Comparison of ENCODE assay signal across 24 cellular contexts in the genomic region with DNA sequence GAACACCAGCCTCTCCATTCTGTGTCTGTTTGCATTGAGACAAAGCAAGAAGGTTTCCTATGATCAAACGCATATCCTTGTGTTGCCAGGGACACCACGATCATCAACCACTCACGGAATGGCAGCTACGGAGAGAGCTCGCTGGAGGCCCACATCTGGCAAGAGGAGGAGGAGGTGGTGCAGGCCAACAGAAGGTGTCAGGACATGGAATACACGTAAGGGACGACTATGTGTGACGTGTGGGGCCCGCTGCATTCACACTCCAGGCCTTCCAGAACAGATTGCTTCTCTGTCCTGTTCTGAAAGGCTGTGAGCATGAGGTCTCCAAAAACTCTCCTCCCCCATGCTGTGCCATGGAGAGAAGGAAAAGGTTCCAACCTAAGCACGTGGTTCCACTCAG.
"Had no signal": no experiment of that assay in that cellular context is flagged by ENCODE, and none has a peak within 500 bp of the region (broad histone marks: within the 10 kb centered on the region; RNA-seq: fewer than 3 reads in every experiment).

No MANE protein-coding gene starts in this region.

- H3K9me3 ChIP-seq: colonic mucosa, gastrocnemius medialis, heart right ventricle, prostate gland, sigmoid colon, tibial artery, upper lobe of left lung, uterus had no signal

- H3K9ac ChIP-seq: parathyroid adenoma had no signal

- H3K4me1 Mint-ChIP-seq: natural killer cell had no signal

- H3K27ac Mint-ChIP-seq: natural killer cell; stimulated activated effector memory CD8-positive, alpha-beta T cell treated with anti-CD3 and anti-CD28 coated beads, Interleukin-12 subunit alpha, Interleukin-12 subunit beta, amount 100 ng/mL, for 72 hours had no signal

- H2AFZ ChIP-seq: parathyroid adenoma had no signal

- H3K36me3 ChIP-seq: colonic mucosa, uterus had no signal

- FAIRE-seq: endometrium, islet of Langerhans had no signal

- H3K79me2 ChIP-seq: parathyroid adenoma had no signal

- DNase-seq: colonic mucosa; dermis blood vessel endothelial cell; effector CD4-positive, alpha-beta T cell; gastrocnemius medialis; heart right ventricle; kidney glomerular epithelial cell; mammary epithelial cell; natural killer cell; sigmoid colon; stimulated activated CD4-positive, alpha-beta T cell treated with anti-CD3 and anti-CD28 coated beads, Interleukin-12 subunit alpha, Interleukin-12 subunit beta, amount 100 ng/mL, for 4 hours; stimulated activated CD4-positive, alpha-beta T cell treated with anti-CD3 and anti-CD28 coated beads, Interleukin-4, amount 100 ng/mL, for 1 hour; stimulated activated CD8-positive, alpha-beta memory T cell treated with anti-CD3 and anti-CD28 coated beads, Interleukin-4, amount 100 ng/mL, for 48 hours; stimulated activated naive CD8-positive, alpha-beta T cell treated with anti-CD3 and anti-CD28 coated beads, Interleukin-15, Interleukin-2, amounts not matched to agents 100 U/mL and 50 U/mL, for 24 hours; tibial artery; upper lobe of left lung; uterus had no signal

- H3K4me3 ChIP-seq: colonic mucosa, gastrocnemius medialis, heart right ventricle, prostate gland, sigmoid colon, skin epidermis, tibial artery, upper lobe of left lung, uterus had no signal

- H3K27me3 ChIP-seq: colonic mucosa, gastrocnemius medialis, heart right ventricle, sigmoid colon, tibial artery, upper lobe of left lung, uterus had no signal

- ATAC-seq: esophagus mucosa; gastrocnemius medialis; heart right ventricle; left lobe of liver; natural killer cell; stimulated activated effector memory CD8-positive, alpha-beta T cell treated with anti-CD3 and anti-CD28 coated beads, Interleukin-12 subunit alpha, Interleukin-12 subunit beta, amount 100 ng/mL, for 72 hours; stimulated activated naive CD8-positive, alpha-beta T cell treated with anti-CD3 and anti-CD28 coated beads, Interleukin-15, Interleukin-2, amounts not matched to agents 100 U/mL and 50 U/mL, for 24 hours had no signal

- H3K36me3 Mint-ChIP-seq: stimulated activated effector memory CD8-positive, alpha-beta T cell treated with anti-CD3 and anti-CD28 coated beads, Interleukin-12 subunit alpha, Interleukin-12 subunit beta, amount 100 ng/mL, for 72 hours had no signal

- H3K27ac ChIP-seq: colonic mucosa, gastrocnemius medialis, heart right ventricle, parathyroid adenoma, prostate gland, sigmoid colon, skin epidermis, tibial artery, upper lobe of left lung, uterus had no signal

- H3K4me3 Mint-ChIP-seq: natural killer cell; stimulated activated effector memory CD8-positive, alpha-beta T cell treated with anti-CD3 and anti-CD28 coated beads, Interleukin-12 subunit alpha, Interleukin-12 subunit beta, amount 100 ng/mL, for 72 hours had no signal

- H3K9me3 Mint-ChIP-seq: natural killer cell; stimulated activated effector memory CD8-positive, alpha-beta T cell treated with anti-CD3 and anti-CD28 coated beads, Interleukin-12 subunit alpha, Interleukin-12 subunit beta, amount 100 ng/mL, for 72 hours had no signal

- H3K4me1 ChIP-seq: colonic mucosa, gastrocnemius medialis, heart right ventricle, parathyroid adenoma, prostate gland, sigmoid colon, tibial artery, upper lobe of left lung, uterus had no signal
